In genomic region chr1:113872219-113872934, GRCh38 we compare ENCODE assay signal across 8 cellular contexts. TPM values are rescaled to one million over a fixed set of nuclear protein-coding genes. Genes with fewer than 3 reads are reported as not detected.
DNase-seq lines count a peak whose midpoint lies in the region; TF ChIP-seq lines count a peak whose summit lies in the region.

No MANE protein-coding gene starts in this region.

- CTCF ChIA-PET in Calu3 (lab: Charles Lee), result no interaction called here

- TF ChIP-seq CTCF in AG10803 (conservative IDR thresholded peaks at IDR 0.05; ENCODE audit: low read length) (no peak), Peyer's patch (IDR thresholded peaks at IDR 0.05) (no peak), fibroblast of pulmonary artery (IDR thresholded peaks at IDR 0.05; ENCODE audit: low read length, missing control alignments) (no peak), Calu3 (IDR thresholded peaks at IDR 0.05; ENCODE audit: unreplicated experiment) (no peak)

- H3K36me3 ChIP-seq in GM23248 (ENCODE audit: low read depth) (no peaks in the 10 kb centered on the region), Peyer's patch (peaks cover 0 to 9% (median 0%) of the 10 kb centered on the region in 3 donors)

- no peak for TF ChIP-seq POLR2A in Peyer's patch (IDR thresholded peaks at IDR 0.05)

- H4K20me1 ChIP-seq in GM23248 (ENCODE audit: insufficient read depth), result no peaks in the 10 kb centered on the region

- H3K27ac ChIP-seq in GM23248 (peak overlapping the region; percentile 17), Peyer's patch (peak overlapping the region; percentile 57 to 80 (median 79))

- intact Hi-C loops in Calu3 (cut with micrococcal nuclease; ENCODE audit: unreplicated experiment), result no loop called here

- H3K9me2 ChIP-seq in GM23248 (ENCODE audit: insufficient read depth), result no peaks in the 10 kb centered on the region

- no peaks in the 10 kb centered on the region for H3K27me3 ChIP-seq in GM23248 (replicated peaks; ENCODE audit: insufficient read depth)
- H3K27me3 ChIP-seq in Peyer's patch, result no peaks in the 10 kb centered on the region

- in situ Hi-C loops in GM23248 (cut with MboI) (no loop called here), G401 (cut with HindIII; ENCODE audit: low sequenced_read_pairs) (no loop called here)

- no peaks in the 10 kb centered on the region for H3K27me3 Mint-ChIP-seq in Calu3 (ENCODE audit: unreplicated experiment)

- no peak overlapping the region for H3K9ac ChIP-seq in GM23248

- H3K4me1 ChIP-seq in GM23248 (ENCODE audit: insufficient read depth), result peaks cover 42% of the 10 kb centered on the region
- H3K4me1 ChIP-seq in Peyer's patch, result peaks cover 0 to 12% (median 0%) of the 10 kb centered on the region in 4 donors

- H3K9me3 Mint-ChIP-seq in Calu3 (ENCODE audit: low read depth, unreplicated experiment), result no peaks in the 10 kb centered on the region

- no peaks in the 10 kb centered on the region for H3K9me3 ChIP-seq in GM23248 (ENCODE audit: low read depth)
- H3K9me3 ChIP-seq in Peyer's patch, result no peaks in the 10 kb centered on the region

- no peak overlapping the region for H3K4me3 Mint-ChIP-seq in Calu3 (ENCODE audit: low read depth, unreplicated experiment)

- H3K36me3 Mint-ChIP-seq in Calu3 (ENCODE audit: insufficient read depth, unreplicated experiment), result no peaks in the 10 kb centered on the region

- H3K4me1 Mint-ChIP-seq in Calu3 (ENCODE audit: low read depth, unreplicated experiment), result peaks cover 19% of the 10 kb centered on the region

- DNase-seq in AG10803 (ENCODE audit: low read depth) (peak; percentile 53), GM23248 (peak; percentile 23), Peyer's patch (no peak), fibroblast of pulmonary artery (ENCODE audit: low read depth) (peak; percentile 60), NCI-H446 (lab: John Stamatoyannopoulos, UW) (no peak), G401 (ENCODE audit: low spot score) (no peak), HuH-7 (ENCODE audit: low spot score) (no peak), Calu3 (no peak)

- no TSS peak for BruUV-seq in Calu3 (replicated peaks; lab: Mats Ljungman, UMichigan)

- H3K27ac Mint-ChIP-seq in Calu3 (ENCODE audit: unreplicated experiment), result no peak overlapping the region

- H3K4me2 ChIP-seq in GM23248 (ENCODE audit: unreplicated experiment), result no peak overlapping the region

- no peaks in the 10 kb centered on the region for H3K79me2 ChIP-seq in GM23248 (ENCODE audit: insufficient read depth)

- H2AFZ ChIP-seq in GM23248, result peak overlapping the region; percentile 85

- H3K4me3 ChIP-seq in AG10803 (ENCODE audit: low read length) (no peak overlapping the region), GM23248 (no peak overlapping the region), Peyer's patch (no peak overlapping the region), fibroblast of pulmonary artery (replicated peaks; ENCODE audit: low read depth, low read length) (no peak overlapping the region)

- H3F3A ChIP-seq in GM23248 (ENCODE audit: insufficient read depth), result peaks cover 16% of the 10 kb centered on the region

RNA-seq across cellular contexts. Expression of gene PTPN22, which starts 0.9 kb away (rescaled TPM):
- 0.51 and 0.86 TPM in 2 replicates for total RNA-seq in GM23248 (2014; rRNA removed; shearing (Covaris generic))
- polyA plus RNA-seq in GM23248 (2016; fragmentation: Nextera tagmentation; extraction: Ambion mirVana), result 1.4 and 1.6 TPM in 2 replicates
- 10 to 100 TPM; 11.4 to 16.9 (median 13.2) TPM for total RNA-seq in Peyer's patch
- total RNA-seq in G401 (2014; rRNA removed; shearing (Covaris generic)), result not detected in 2 replicates
- total RNA-seq in Calu3 (2022), result 0.24 and 0.38 TPM in 2 replicates

RNA-seq across cellular contexts. Expression of gene BCL2L15, which starts 15.0 kb away (rescaled TPM):
- 0.13 and 0.32 TPM in 2 replicates for total RNA-seq in GM23248 (2014; rRNA removed; shearing (Covaris generic))
- polyA plus RNA-seq in GM23248 (2016; fragmentation: Nextera tagmentation; extraction: Ambion mirVana), result not detected in 2 replicates
- total RNA-seq in Peyer's patch, result 100 to 1,000 TPM in 3 of 4 donors, 10 to 100 TPM in 1; 38.0 to 249 (median 119) TPM
- 0.64 TPM in 1 of 2 replicates, not detected in the other for total RNA-seq in G401 (2014; rRNA removed; shearing (Covaris generic))
- 13.0 and 16.8 TPM in 2 replicates for total RNA-seq in Calu3 (2022)

RNA-seq across cellular contexts. Expression of gene AP4B1, which starts 32.2 kb away (rescaled TPM):
- total RNA-seq in GM23248 (2014; rRNA removed; shearing (Covaris generic)), result 12.9 and 16.1 TPM in 2 replicates
- polyA plus RNA-seq in GM23248 (2016; fragmentation: Nextera tagmentation; extraction: Ambion mirVana), result 9.9 and 11.8 TPM in 2 replicates
- total RNA-seq in Peyer's patch, result 10 to 100 TPM; 20.8 to 45.8 (median 40.1) TPM
- 4.1 and 5.6 TPM in 2 replicates for total RNA-seq in G401 (2014; rRNA removed; shearing (Covaris generic))
- total RNA-seq in Calu3 (2022), result 18.3 and 21.0 TPM in 2 replicates

RNA-seq across cellular contexts. Expression of gene DCLRE1B, which starts 32.7 kb away (rescaled TPM):
- total RNA-seq in GM23248 (2014; rRNA removed; shearing (Covaris generic)), result 4.3 and 6.9 TPM in 2 replicates
- polyA plus RNA-seq in GM23248 (2016; fragmentation: Nextera tagmentation; extraction: Ambion mirVana), result 6.5 and 7.2 TPM in 2 replicates
- total RNA-seq in Peyer's patch (1 to 10 TPM in 3 of 4 donors, under 1 TPM in 1; 0.53 to 5.8 (median 3.2) TPM), Calu3 (2022) (6.9 and 7.5 TPM in 2 replicates)
- 12.3 and 13.1 TPM in 2 replicates for total RNA-seq in G401 (2014; rRNA removed; shearing (Covaris generic))

RNA-seq across cellular contexts. Expression of gene HIPK1, which starts 56.7 kb away (rescaled TPM):
- total RNA-seq in GM23248 (2014; rRNA removed; shearing (Covaris generic)), result 23.6 and 26.2 TPM in 2 replicates
- polyA plus RNA-seq in GM23248 (2016; fragmentation: Nextera tagmentation; extraction: Ambion mirVana), result 6.1 and 7.6 TPM in 2 replicates
- 10 to 100 TPM; 34.7 to 51.2 (median 42.1) TPM for total RNA-seq in Peyer's patch
- 11.3 and 13.1 TPM in 2 replicates for total RNA-seq in G401 (2014; rRNA removed; shearing (Covaris generic))
- 42.7 and 43.2 TPM in 2 replicates for total RNA-seq in Calu3 (2022)

Comparison
In these comparisons a context has a peak if more than half of its experiments do, and no peak if none do; other contexts are left out.
1. DNase-seq: peak in AG10803 (single experiment), GM23248 (single experiment) and fibroblast of pulmonary artery (single experiment); none in Peyer's patch (0 of 3), NCI-H446 (0 of 2), G401 (single experiment), HuH-7 (single experiment) and Calu3 (single experiment).